ENCODE assay signal across 21 cellular contexts in the genomic region with DNA sequence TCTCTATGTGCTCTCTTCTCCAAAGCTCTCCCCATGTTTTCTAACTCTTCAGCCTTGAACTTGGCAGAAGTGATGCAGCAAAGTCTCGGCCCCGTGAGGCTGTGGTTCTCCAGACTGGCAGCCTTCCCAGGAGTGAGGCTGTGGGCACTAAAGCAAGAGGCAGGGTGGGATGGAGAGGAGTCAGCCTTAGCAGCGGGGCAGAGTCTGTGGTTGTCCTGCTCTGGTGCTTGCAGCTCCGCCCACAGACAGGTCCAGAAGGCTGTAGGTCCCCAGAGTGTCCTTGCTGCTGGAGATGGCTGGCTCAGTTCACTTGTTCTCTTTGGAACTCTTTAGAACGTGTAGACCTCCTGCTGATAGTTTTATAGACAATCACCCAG.
DNase-seq lines count a peak whose midpoint lies in the region; ATAC-seq and TF ChIP-seq lines count a peak whose summit lies in the region.
"Had no signal": no experiment of that assay in that cellular context is flagged by ENCODE, and none has a peak within 500 bp of the region (broad histone marks: within the 10 kb centered on the region; RNA-seq: fewer than 3 reads in every experiment).

No MANE protein-coding gene starts in this region.

- no peaks in the 10 kb centered on the region for H3K27me3 Mint-ChIP-seq in osteocyte (ENCODE audit: unreplicated experiment)

- no peaks in the 10 kb centered on the region for H3K36me3 Mint-ChIP-seq in osteocyte (ENCODE audit: unreplicated experiment)
- H3K36me3 Mint-ChIP-seq: brain, mesothelial cell of epicardium had no signal

- H3K4me1 ChIP-seq in OCI-LY7 (ENCODE audit: insufficient read depth, low read length, poor library complexity, severe bottlenecking) = peaks cover 45% of the 10 kb centered on the region
- H3K4me1 ChIP-seq: prostate gland, SJSA1 had no signal

- peak overlapping the region; percentile 16; the same call in 1 of the 2 replicates for H2AFZ ChIP-seq in OCI-LY7 (ENCODE audit: low read length)

- peak overlapping the region; percentile 87 for H3K27ac ChIP-seq in OCI-LY7 (ENCODE audit: low read depth, low read length, poor library complexity, severe bottlenecking)
- H3K27ac ChIP-seq: HL-60, prostate gland, SJSA1, thyroid gland had no signal

- intact Hi-C loops in OCI-LY7 (cut with micrococcal nuclease; ENCODE audit: unreplicated experiment) = loop anchor here (10.0 kb wide), 1 partner anchor 428 kb away; no protein-coding TSS in a partner anchor

- 0 out of 2 replicates have a peak, but pooled peaks have one; percentile 20 for TF ChIP-seq CTCF in OCI-LY7 (conservative IDR thresholded peaks at IDR 0.05; ENCODE audit: low read length)
- no peak for TF ChIP-seq CTCF in osteocyte (IDR thresholded peaks at IDR 0.05)

- BruUV-seq in OCI-LY7 (replicated peaks; lab: Mats Ljungman, UMichigan) = no TSS peak

- peak; percentile 14 for ATAC-seq in GM18502 (IDR thresholded peaks at IDR 0.05; ENCODE audit: poor library complexity, unreplicated experiment)
- ATAC-seq in HG02623 (IDR thresholded peaks at IDR 0.05; ENCODE audit: unreplicated experiment) = peak; percentile 12
- no peak for ATAC-seq in HG03469 (IDR thresholded peaks at IDR 0.05; ENCODE audit: unreplicated experiment)
- ATAC-seq: activated naive CD8-positive, alpha-beta T cell treated with anti-CD3 and anti-CD28 coated beads, Interleukin-2, amount 50 U/mL, for 24 hours had no signal

- no peaks in the 10 kb centered on the region for H4K20me1 ChIP-seq in OCI-LY7 (ENCODE audit: insufficient read depth, low read length)

- H3K4me1 Mint-ChIP-seq in osteocyte (ENCODE audit: unreplicated experiment) = no peaks in the 10 kb centered on the region
- H3K4me1 Mint-ChIP-seq: activated naive CD8-positive, alpha-beta T cell treated with anti-CD3 and anti-CD28 coated beads, Interleukin-2, amount 50 U/mL, for 24 hours; mesothelial cell of epicardium had no signal

- H3K4me3 ChIP-seq in OCI-LY7 (ENCODE audit: low read depth, low read length, poor library complexity, severe bottlenecking) = peak overlapping the region; percentile 33
- H3K4me3 ChIP-seq: prostate gland, SJSA1, thyroid gland had no signal

- POLR2A ChIA-PET in OCI-LY7 (lab: Charles Lee) = interaction anchor here (0.5 to 0.7 kb wide), 2 partner anchors 430 to 631 kb away, joined by 3 read pairs; no protein-coding TSS in a partner anchor

- H3K9me3 Mint-ChIP-seq in osteocyte (ENCODE audit: unreplicated experiment) = peaks cover 29% of the 10 kb centered on the region
- H3K9me3 Mint-ChIP-seq: activated naive CD8-positive, alpha-beta T cell treated with anti-CD3 and anti-CD28 coated beads, Interleukin-2, amount 50 U/mL, for 24 hours; T-helper 1 cell treated with Interleukin-12 subunit alpha and Interleukin-12 subunit beta and Interleukin-4 antibody, amounts not matched to agents 30 μg/mL and 1 μg/mL, for 36 hours had no signal

- DNase-seq in OCI-LY7 (ENCODE audit: low spot score) (peak; percentile 36), osteocyte (ENCODE audit: extremely low spot score, unreplicated experiment) (peak; percentile 72), A172 (ENCODE audit: low spot score) (no peak), COLO829 (ENCODE audit: low spot score) (no peak)
- DNase-seq in activated CD4-positive, alpha-beta T cell treated with anti-CD3 and anti-CD28 coated beads, Interleukin-2, amount 50 U/mL, for 4 hours = no peak
- DNase-seq: activated effector memory CD4-positive, alpha-beta T cell treated with Interleukin-2 at 50 U/mL for 16 hours; activated naive CD8-positive, alpha-beta T cell treated with anti-CD3 and anti-CD28 coated beads, Interleukin-2, amount 50 U/mL, for 24 hours; HCEC 1CT; NCI-H2227 treated with DMSO at 0.1 percent for 48 hours; stimulated activated CD4-positive, alpha-beta T cell treated with anti-CD3 and anti-CD28 coated beads, Interleukin-2, amount 100 ng/mL, for 24 hours; stimulated activated naive CD4-positive, alpha-beta T cell treated with Interleukin-2 at 50 U/mL for 16 hours; thyroid gland had no signal

- no peak overlapping the region for H3K4me3 Mint-ChIP-seq in osteocyte (ENCODE audit: unreplicated experiment)
- H3K4me3 Mint-ChIP-seq: activated naive CD8-positive, alpha-beta T cell treated with anti-CD3 and anti-CD28 coated beads, Interleukin-2, amount 50 U/mL, for 24 hours; brain; mesothelial cell of epicardium; T-helper 1 cell treated with Interleukin-12 subunit alpha and Interleukin-12 subunit beta and Interleukin-4 antibody, amounts not matched to agents 30 μg/mL and 1 μg/mL, for 36 hours had no signal

- no peak overlapping the region for H3K27ac Mint-ChIP-seq in osteocyte (ENCODE audit: unreplicated experiment)
- H3K27ac Mint-ChIP-seq: activated naive CD8-positive, alpha-beta T cell treated with anti-CD3 and anti-CD28 coated beads, Interleukin-2, amount 50 U/mL, for 24 hours; mesothelial cell of epicardium; T-helper 1 cell treated with Interleukin-12 subunit alpha and Interleukin-12 subunit beta and Interleukin-4 antibody, amounts not matched to agents 30 μg/mL and 1 μg/mL, for 36 hours had no signal

- H3K36me3 ChIP-seq in OCI-LY7 (ENCODE audit: insufficient read depth, low read length) = no peaks in the 10 kb centered on the region
- H3K36me3 ChIP-seq: prostate gland, SJSA1, thyroid gland had no signal

- no peaks in the 10 kb centered on the region for H3K79me2 ChIP-seq in OCI-LY7 (ENCODE audit: insufficient read depth, low read depth, low read length)

- H3K4me2 ChIP-seq in OCI-LY7 (ENCODE audit: low read length) = peak overlapping the region; percentile 60

- H3K9me2 ChIP-seq in OCI-LY7 (ENCODE audit: insufficient read depth, low read length) = no peaks in the 10 kb centered on the region

- no peaks in the 10 kb centered on the region for H3K9me3 ChIP-seq in OCI-LY7 (ENCODE audit: low read length)
- H3K9me3 ChIP-seq: prostate gland, thyroid gland had no signal

- CTCF ChIA-PET in OCI-LY7 (lab: Charles Lee; ENCODE audit: unreplicated experiment) = no interaction called here

Comparison
In these comparisons a context has a peak if more than half of its experiments do, and no peak if none do; other contexts are left out.
1. DNase-seq: peak in OCI-LY7 (single experiment) and osteocyte (single experiment); none in A172 (single experiment), activated CD4-positive, alpha-beta T cell treated with anti-CD3 and anti-CD28 coated beads, Interleukin-2, amount 50 U/mL, for 4 hours (0 of 2) and COLO829 (single experiment).